ENCODE assay signal across 24 cellular contexts in genomic region chr9:9961487-9961886, GRCh38.
DNase-seq lines count a peak whose midpoint lies in the region; ATAC-seq and TF ChIP-seq lines count a peak whose summit lies in the region.
"Had no signal": no experiment of that assay in that cellular context is flagged by ENCODE, and none has a peak within 500 bp of the region (broad histone marks: within the 10 kb centered on the region; RNA-seq: fewer than 3 reads in every experiment).

No MANE protein-coding gene starts in this region.

- no peaks in the 10 kb centered on the region for H3K9me2 ChIP-seq in PC-3 (replicated peaks; ENCODE audit: low read length)

- no TSS peak for BruUV-seq in PC-3 (replicated peaks; lab: Mats Ljungman, UMichigan)

- CTCF ChIA-PET in PC-3 (lab: Charles Lee): no interaction called here

- intact Hi-C loops in PC-3 (cut with micrococcal nuclease): no loop called here

- H3K9ac ChIP-seq in PC-3 (ENCODE audit: low read length): no peak overlapping the region
- H3K9ac ChIP-seq: BLaER1, GM23248 had no signal

- H3K27ac ChIP-seq in PC-3 (ENCODE audit: low read length) (no peak overlapping the region), mesodermal cell (ENCODE audit: low read depth, low read length, severe bottlenecking) (peak overlapping the region; percentile 26)
- H3K27ac ChIP-seq: BLaER1, GM23248, Peyer's patch, SJSA1 had no signal

- TF ChIP-seq CTCF in PC-3 (conservative IDR thresholded peaks at IDR 0.05; ENCODE audit: low read depth, low read length): no peak

- no peaks in the 10 kb centered on the region for H3K36me3 Mint-ChIP-seq in stimulated activated effector memory CD8-positive, alpha-beta T cell treated with anti-CD3 and anti-CD28 coated beads, Interleukin-12 subunit alpha, Interleukin-12 subunit beta, amount 100 ng/mL, for 72 hours
- H3K36me3 Mint-ChIP-seq: CD4-positive, alpha-beta memory T cell had no signal

- peak; percentile 33; the same call in 1 of the 2 replicates for ATAC-seq in PC-3
- no peak for ATAC-seq in stimulated activated effector memory CD8-positive, alpha-beta T cell treated with anti-CD3 and anti-CD28 coated beads, Interleukin-12 subunit alpha, Interleukin-12 subunit beta, amount 100 ng/mL, for 72 hours
- ATAC-seq: K562 had no signal

- no CpG with 5 or more reads among the region's 2 CpGs for WGBS in mesodermal cell (ENCODE audit: insufficient coverage in 2 of 2), 2 experiments

- no peak overlapping the region for H3K4me3 Mint-ChIP-seq in stimulated activated effector memory CD8-positive, alpha-beta T cell treated with anti-CD3 and anti-CD28 coated beads, Interleukin-12 subunit alpha, Interleukin-12 subunit beta, amount 100 ng/mL, for 72 hours
- H3K4me3 Mint-ChIP-seq: CD4-positive, alpha-beta memory T cell; H9; HFFc6 had no signal

- no peak overlapping the region for H3K4me2 ChIP-seq in PC-3 (ENCODE audit: low read length)
- H3K4me2 ChIP-seq: BLaER1 had no signal

- H3K9me3 Mint-ChIP-seq in stimulated activated effector memory CD8-positive, alpha-beta T cell treated with anti-CD3 and anti-CD28 coated beads, Interleukin-12 subunit alpha, Interleukin-12 subunit beta, amount 100 ng/mL, for 72 hours: peaks cover 12% of the 10 kb centered on the region
- H3K9me3 Mint-ChIP-seq: H9 had no signal

- H3K4me3 ChIP-seq in PC-3 (ENCODE audit: low read length): no peak overlapping the region
- no peak overlapping the region for H3K4me3 ChIP-seq in mesodermal cell (ENCODE audit: extremely low read depth, insufficient read depth, low read length, poor library complexity, severe bottlenecking)
- H3K4me3 ChIP-seq: BLaER1, GM23248, K562, MG63, Peyer's patch, SJSA1 had no signal

- no peak overlapping the region for H2AFZ ChIP-seq in PC-3 (ENCODE audit: low read length)
- H2AFZ ChIP-seq: GM23248 had no signal

- H3K79me2 ChIP-seq in PC-3 (ENCODE audit: low read length): no peaks in the 10 kb centered on the region

- no peak for DNase-seq in PC-3
- peak; percentile 10 for DNase-seq in astrocyte of the hippocampus (ENCODE audit: low read depth, low spot score)
- no peak for DNase-seq in stimulated activated effector memory CD8-positive, alpha-beta T cell treated with anti-CD3 and anti-CD28 coated beads, Interleukin-12 subunit alpha, Interleukin-12 subunit beta, amount 100 ng/mL, for 72 hours (ENCODE audit: low spot score in 2 of 2)
- no peak for DNase-seq in activated CD4-positive, alpha-beta T cell treated with anti-CD3 and anti-CD28 coated beads for 1 hour
- DNase-seq in NCI-H128 (lab: John Stamatoyannopoulos, UW; ENCODE audit: unreplicated experiment): no peak
- DNase-seq in HuH-7 (ENCODE audit: low spot score): no peak
- DNase-seq: Caco-2; CD4-positive, alpha-beta memory T cell; GM23248; H9; HFFc6; MG63; NCI-H1417 treated with DMSO at 0.1 percent for 48 hours; NCI-H187; NCI-H2107; NCI-H345; NCI-H524; NCI-H82; Peyer's patch; SW 1271 had no signal

- H3K9me3 ChIP-seq in PC-3 (ENCODE audit: low read length) (no peaks in the 10 kb centered on the region), mesodermal cell (ENCODE audit: control insufficient read depth, low read length) (no peaks in the 10 kb centered on the region)
- H3K9me3 ChIP-seq: BLaER1, Caco-2, MG63, Peyer's patch, SJSA1 had no signal

- H3K4me1 Mint-ChIP-seq in stimulated activated effector memory CD8-positive, alpha-beta T cell treated with anti-CD3 and anti-CD28 coated beads, Interleukin-12 subunit alpha, Interleukin-12 subunit beta, amount 100 ng/mL, for 72 hours: no peaks in the 10 kb centered on the region
- H3K4me1 Mint-ChIP-seq: CD4-positive, alpha-beta memory T cell had no signal

- no peak overlapping the region for H3K27ac Mint-ChIP-seq in stimulated activated effector memory CD8-positive, alpha-beta T cell treated with anti-CD3 and anti-CD28 coated beads, Interleukin-12 subunit alpha, Interleukin-12 subunit beta, amount 100 ng/mL, for 72 hours
- H3K27ac Mint-ChIP-seq: CD4-positive, alpha-beta memory T cell; H9; HFFc6 had no signal

- H4K20me1 ChIP-seq in PC-3 (ENCODE audit: low read length): no peaks in the 10 kb centered on the region
- H4K20me1 ChIP-seq: BLaER1 had no signal

- H3K27me3 ChIP-seq in PC-3 (ENCODE audit: low read length): no peaks in the 10 kb centered on the region
- H3K27me3 ChIP-seq: BLaER1, MG63, Peyer's patch, SJSA1 had no signal

- H3F3A ChIP-seq in PC-3 (ENCODE audit: low read length, unreplicated experiment): no peaks in the 10 kb centered on the region

- H3K36me3 ChIP-seq in PC-3 (ENCODE audit: low read depth, low read length) (no peaks in the 10 kb centered on the region), mesodermal cell (ENCODE audit: control insufficient read depth, insufficient read depth, low read length) (no peaks in the 10 kb centered on the region)
- H3K36me3 ChIP-seq: BLaER1, MG63, Peyer's patch, SJSA1 had no signal

- H3K4me1 ChIP-seq in PC-3 (ENCODE audit: insufficient read depth, low read length) (no peaks in the 10 kb centered on the region), mesodermal cell (ENCODE audit: control insufficient read depth, insufficient read depth, low read length, poor library complexity, severe bottlenecking) (no peaks in the 10 kb centered on the region)
- H3K4me1 ChIP-seq: BLaER1, Caco-2, Peyer's patch, SJSA1 had no signal

- POLR2A ChIA-PET in PC-3 (lab: Charles Lee; ENCODE audit: unreplicated experiment): no interaction called here
